ENCODE assay signal across 1 cellular context in the genomic region with DNA sequence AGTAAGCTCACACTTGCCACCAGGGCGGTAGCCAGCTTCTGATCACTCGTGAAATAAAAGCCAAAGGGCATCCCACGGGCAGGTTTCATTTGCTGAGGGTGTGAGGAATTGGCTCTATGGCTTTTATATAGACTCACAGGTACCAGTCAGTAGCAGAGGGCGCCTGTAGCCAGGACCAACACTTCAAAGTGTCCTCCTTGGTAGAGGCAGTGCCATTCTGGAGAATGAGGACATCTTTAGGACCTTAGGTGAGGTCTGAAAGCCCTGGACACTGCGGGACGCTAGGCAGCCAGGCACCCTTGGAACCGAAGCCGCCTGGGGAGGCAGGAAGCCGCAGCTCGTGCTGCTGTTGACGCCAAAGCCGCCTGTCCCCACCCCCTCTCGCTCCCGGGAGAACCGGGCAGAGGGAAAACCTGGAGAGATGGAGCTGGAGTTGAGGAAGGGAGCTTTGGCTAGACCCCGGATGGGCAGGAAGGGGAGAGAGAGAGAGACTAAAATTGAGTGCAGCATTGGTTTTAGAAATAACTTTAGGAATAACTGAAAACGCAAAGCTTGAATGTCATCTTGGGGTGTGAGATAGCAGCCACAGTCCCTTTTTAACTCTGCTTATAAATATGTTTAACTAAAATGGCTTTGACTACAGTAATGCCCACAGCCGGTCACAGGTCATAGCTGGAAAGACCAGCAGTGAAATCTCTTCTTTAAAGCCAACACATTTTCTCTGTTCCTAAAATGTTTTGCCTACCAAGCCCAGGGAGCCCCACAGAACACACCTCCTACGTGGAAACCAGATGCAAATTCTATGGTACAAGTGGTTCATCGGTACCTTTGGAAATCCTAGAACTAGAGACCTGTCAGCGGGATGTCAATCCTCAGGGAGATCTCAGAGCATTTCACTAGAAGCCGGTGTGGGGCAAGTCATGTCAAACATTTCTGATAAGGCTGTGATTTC.
TF ChIP-seq lines count a peak whose summit lies in the region.

No MANE protein-coding gene starts in this region.

TF ChIP-seq in K562, 482 proteins besides CTCF, POLR2A, EP300 and RAD21 (continued from another document and continues in another):
- TF ChIP-seq, protein P1, sequence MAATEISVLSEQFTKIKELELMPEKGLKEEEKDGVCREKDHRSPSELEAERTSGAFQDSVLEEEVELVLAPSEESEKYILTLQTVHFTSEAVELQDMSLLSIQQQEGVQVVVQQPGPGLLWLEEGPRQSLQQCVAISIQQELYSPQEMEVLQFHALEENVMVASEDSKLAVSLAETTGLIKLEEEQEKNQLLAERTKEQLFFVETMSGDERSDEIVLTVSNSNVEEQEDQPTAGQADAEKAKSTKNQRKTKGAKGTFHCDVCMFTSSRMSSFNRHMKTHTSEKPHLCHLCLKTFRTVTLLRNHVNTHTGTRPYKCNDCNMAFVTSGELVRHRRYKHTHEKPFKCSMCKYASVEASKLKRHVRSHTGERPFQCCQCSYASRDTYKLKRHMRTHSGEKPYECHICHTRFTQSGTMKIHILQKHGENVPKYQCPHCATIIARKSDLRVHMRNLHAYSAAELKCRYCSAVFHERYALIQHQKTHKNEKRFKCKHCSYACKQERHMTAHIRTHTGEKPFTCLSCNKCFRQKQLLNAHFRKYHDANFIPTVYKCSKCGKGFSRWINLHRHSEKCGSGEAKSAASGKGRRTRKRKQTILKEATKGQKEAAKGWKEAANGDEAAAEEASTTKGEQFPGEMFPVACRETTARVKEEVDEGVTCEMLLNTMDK (IDR thresholded peaks at IDR 0.05; ENCODE audit: borderline replicate concordance, insufficient read depth, low read depth, low read length, poor library complexity, severe bottlenecking) = no peak
- TF ChIP-seq ARID2 (IDR thresholded peaks at IDR 0.05) = no peak
- peak; percentile 76; the same call in 1 of the 2 replicates for TF ChIP-seq ZNF589 (CRISPR knock-in tag; IDR thresholded peaks at IDR 0.05; ENCODE audit: low read depth)
- TF ChIP-seq PTTG1 (tag; IDR thresholded peaks at IDR 0.05; ENCODE audit: low read depth) = no peak
- TF ChIP-seq CREB3L1 (IDR thresholded peaks at IDR 0.05; ENCODE audit: borderline replicate concordance, low read depth) = peak; percentile 55; the same call in 1 of the 2 replicates
- peak; percentile 79; the same call in 1 of the 2 replicates for TF ChIP-seq ZNF511 (CRISPR knock-in tag; IDR thresholded peaks at IDR 0.05)
- no peak for TF ChIP-seq TFAM (CRISPR knock-in tag; conservative IDR thresholded peaks at IDR 0.05)
- TF ChIP-seq, protein P2, sequence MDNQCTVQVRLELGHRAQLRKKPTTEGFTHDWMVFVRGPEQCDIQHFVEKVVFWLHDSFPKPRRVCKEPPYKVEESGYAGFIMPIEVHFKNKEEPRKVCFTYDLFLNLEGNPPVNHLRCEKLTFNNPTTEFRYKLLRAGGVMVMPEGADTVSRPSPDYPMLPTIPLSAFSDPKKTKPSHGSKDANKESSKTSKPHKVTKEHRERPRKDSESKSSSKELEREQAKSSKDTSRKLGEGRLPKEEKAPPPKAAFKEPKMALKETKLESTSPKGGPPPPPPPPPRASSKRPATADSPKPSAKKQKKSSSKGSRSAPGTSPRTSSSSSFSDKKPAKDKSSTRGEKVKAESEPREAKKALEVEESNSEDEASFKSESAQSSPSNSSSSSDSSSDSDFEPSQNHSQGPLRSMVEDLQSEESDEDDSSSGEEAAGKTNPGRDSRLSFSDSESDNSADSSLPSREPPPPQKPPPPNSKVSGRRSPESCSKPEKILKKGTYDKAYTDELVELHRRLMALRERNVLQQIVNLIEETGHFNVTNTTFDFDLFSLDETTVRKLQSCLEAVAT (IDR thresholded peaks at IDR 0.05) = peak in 1 of 2 experiments; percentile 55; a peak in 1 of 4 replicates
- no peak for TF ChIP-seq MYBL2 (IDR thresholded peaks at IDR 0.05; ENCODE audit: low read depth)
- TF ChIP-seq MYBL2 (CRISPR knock-in tag; IDR thresholded peaks at IDR 0.05; ENCODE audit: borderline replicate concordance) = no peak
- TF ChIP-seq, protein P3, sequence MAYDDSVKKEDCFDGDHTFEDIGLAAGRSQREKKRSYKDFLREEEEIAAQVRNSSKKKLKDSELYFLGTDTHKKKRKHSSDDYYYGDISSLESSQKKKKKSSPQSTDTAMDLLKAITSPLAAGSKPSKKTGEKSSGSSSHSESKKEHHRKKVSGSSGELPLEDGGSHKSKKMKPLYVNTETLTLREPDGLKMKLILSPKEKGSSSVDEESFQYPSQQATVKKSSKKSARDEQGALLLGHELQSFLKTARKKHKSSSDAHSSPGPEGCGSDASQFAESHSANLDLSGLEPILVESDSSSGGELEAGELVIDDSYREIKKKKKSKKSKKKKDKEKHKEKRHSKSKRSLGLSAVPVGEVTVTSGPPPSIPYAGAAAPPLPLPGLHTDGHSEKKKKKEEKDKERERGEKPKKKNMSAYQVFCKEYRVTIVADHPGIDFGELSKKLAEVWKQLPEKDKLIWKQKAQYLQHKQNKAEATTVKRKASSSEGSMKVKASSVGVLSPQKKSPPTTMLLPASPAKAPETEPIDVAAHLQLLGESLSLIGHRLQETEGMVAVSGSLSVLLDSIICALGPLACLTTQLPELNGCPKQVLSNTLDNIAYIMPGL (CRISPR knock-in tag; IDR thresholded peaks at IDR 0.05) = 0 out of 2 replicates have a peak, but pooled peaks have one; percentile 33
- TF ChIP-seq, protein P4, sequence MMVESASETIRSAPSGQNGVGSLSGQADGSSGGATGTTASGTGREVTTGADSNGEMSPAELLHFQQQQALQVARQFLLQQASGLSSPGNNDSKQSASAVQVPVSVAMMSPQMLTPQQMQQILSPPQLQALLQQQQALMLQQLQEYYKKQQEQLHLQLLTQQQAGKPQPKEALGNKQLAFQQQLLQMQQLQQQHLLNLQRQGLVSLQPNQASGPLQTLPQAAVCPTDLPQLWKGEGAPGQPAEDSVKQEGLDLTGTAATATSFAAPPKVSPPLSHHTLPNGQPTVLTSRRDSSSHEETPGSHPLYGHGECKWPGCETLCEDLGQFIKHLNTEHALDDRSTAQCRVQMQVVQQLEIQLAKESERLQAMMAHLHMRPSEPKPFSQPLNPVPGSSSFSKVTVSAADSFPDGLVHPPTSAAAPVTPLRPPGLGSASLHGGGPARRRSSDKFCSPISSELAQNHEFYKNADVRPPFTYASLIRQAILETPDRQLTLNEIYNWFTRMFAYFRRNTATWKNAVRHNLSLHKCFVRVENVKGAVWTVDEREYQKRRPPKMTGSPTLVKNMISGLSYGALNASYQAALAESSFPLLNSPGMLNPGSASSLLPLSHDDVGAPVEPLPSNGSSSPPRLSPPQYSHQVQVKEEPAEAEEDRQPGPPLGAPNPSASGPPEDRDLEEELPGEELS (CRISPR knock-in tag; IDR thresholded peaks at IDR 0.05; ENCODE audit: borderline replicate concordance) = peak; percentile 78; the same call in 1 of the 2 replicates
- TF ChIP-seq XRCC3 (IDR thresholded peaks at IDR 0.05) = no peak
- TF ChIP-seq, protein P5, sequence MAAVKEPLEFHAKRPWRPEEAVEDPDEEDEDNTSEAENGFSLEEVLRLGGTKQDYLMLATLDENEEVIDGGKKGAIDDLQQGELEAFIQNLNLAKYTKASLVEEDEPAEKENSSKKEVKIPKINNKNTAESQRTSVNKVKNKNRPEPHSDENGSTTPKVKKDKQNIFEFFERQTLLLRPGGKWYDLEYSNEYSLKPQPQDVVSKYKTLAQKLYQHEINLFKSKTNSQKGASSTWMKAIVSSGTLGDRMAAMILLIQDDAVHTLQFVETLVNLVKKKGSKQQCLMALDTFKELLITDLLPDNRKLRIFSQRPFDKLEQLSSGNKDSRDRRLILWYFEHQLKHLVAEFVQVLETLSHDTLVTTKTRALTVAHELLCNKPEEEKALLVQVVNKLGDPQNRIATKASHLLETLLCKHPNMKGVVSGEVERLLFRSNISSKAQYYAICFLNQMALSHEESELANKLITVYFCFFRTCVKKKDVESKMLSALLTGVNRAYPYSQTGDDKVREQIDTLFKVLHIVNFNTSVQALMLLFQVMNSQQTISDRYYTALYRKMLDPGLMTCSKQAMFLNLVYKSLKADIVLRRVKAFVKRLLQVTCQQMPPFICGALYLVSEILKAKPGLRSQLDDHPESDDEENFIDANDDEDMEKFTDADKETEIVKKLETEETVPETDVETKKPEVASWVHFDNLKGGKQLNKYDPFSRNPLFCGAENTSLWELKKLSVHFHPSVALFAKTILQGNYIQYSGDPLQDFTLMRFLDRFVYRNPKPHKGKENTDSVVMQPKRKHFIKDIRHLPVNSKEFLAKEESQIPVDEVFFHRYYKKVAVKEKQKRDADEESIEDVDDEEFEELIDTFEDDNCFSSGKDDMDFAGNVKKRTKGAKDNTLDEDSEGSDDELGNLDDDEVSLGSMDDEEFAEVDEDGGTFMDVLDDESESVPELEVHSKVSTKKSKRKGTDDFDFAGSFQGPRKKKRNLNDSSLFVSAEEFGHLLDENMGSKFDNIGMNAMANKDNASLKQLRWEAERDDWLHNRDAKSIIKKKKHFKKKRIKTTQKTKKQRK (IDR thresholded peaks at IDR 0.05; ENCODE audit: borderline replicate concordance, low read depth, low read length) = no peak
- no peak for TF ChIP-seq SAFB2 (IDR thresholded peaks at IDR 0.05; ENCODE audit: borderline replicate concordance, low read depth, low read length, severe bottlenecking)
- no peak for TF ChIP-seq ZNF778 (CRISPR knock-in tag; IDR thresholded peaks at IDR 0.05)
- TF ChIP-seq ZKSCAN1 (IDR thresholded peaks at IDR 0.05; ENCODE audit: low read depth, low read length) = peak; percentile 67; the same call in 1 of the 2 replicates
- TF ChIP-seq MXD1 (CRISPR knock-in tag; IDR thresholded peaks at IDR 0.05; ENCODE audit: borderline replicate concordance, poor library complexity, severe bottlenecking) = no peak
- no peak for TF ChIP-seq ZNF77 (CRISPR knock-in tag; IDR thresholded peaks at IDR 0.05)
- no peak for TF ChIP-seq ZNF232 (CRISPR knock-in tag; IDR thresholded peaks at IDR 0.05)
- no peak for TF ChIP-seq U2AF2 (optimal IDR thresholded peaks at IDR 0.05; ENCODE audit: low read depth, low read length)
- TF ChIP-seq ZNF717 (CRISPR knock-in tag; IDR thresholded peaks at IDR 0.05) = no peak
- no peak for TF ChIP-seq NFE2 (IDR thresholded peaks at IDR 0.05; ENCODE audit: low read depth)
- peak; percentile 61; the same call in 1 of the 2 replicates for TF ChIP-seq FOXM1 (IDR thresholded peaks at IDR 0.05; ENCODE audit: low read depth)
- no peak for TF ChIP-seq FOXM1 (CRISPR knock-in tag; IDR thresholded peaks at IDR 0.05; ENCODE audit: low read depth)
- TF ChIP-seq ZNF764 (CRISPR knock-in tag; IDR thresholded peaks at IDR 0.05; ENCODE audit: low read depth) = no peak
- TF ChIP-seq, protein P6, sequence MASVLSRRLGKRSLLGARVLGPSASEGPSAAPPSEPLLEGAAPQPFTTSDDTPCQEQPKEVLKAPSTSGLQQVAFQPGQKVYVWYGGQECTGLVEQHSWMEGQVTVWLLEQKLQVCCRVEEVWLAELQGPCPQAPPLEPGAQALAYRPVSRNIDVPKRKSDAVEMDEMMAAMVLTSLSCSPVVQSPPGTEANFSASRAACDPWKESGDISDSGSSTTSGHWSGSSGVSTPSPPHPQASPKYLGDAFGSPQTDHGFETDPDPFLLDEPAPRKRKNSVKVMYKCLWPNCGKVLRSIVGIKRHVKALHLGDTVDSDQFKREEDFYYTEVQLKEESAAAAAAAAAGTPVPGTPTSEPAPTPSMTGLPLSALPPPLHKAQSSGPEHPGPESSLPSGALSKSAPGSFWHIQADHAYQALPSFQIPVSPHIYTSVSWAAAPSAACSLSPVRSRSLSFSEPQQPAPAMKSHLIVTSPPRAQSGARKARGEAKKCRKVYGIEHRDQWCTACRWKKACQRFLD (CRISPR knock-in tag; IDR thresholded peaks at IDR 0.05) = peak; percentile 80
- TF ChIP-seq COPS2 (conservative IDR thresholded peaks at IDR 0.05) = no peak
- peak; percentile 22 for TF ChIP-seq POLR2B (IDR thresholded peaks at IDR 0.05; ENCODE audit: low read depth, partially characterized antibody)
- TF ChIP-seq PCBP2 (IDR thresholded peaks at IDR 0.05; ENCODE audit: low read depth, low read length, poor library complexity, severe bottlenecking) = no peak
- TF ChIP-seq HCFC1 (IDR thresholded peaks at IDR 0.05; ENCODE audit: low read depth, low read length) = peak; percentile 48; the same call in 1 of the 2 replicates
- peak; percentile 28; the same call in 1 of the 2 replicates for TF ChIP-seq KLF13 (tag; IDR thresholded peaks at IDR 0.05; ENCODE audit: borderline replicate concordance, low read depth)
- TF ChIP-seq CBX5 (IDR thresholded peaks at IDR 0.05; ENCODE audit: borderline replicate concordance, low read depth) = 0 out of 2 replicates have a peak, but pooled peaks have one; percentile 68
- TF ChIP-seq POLR2AphosphoS5 (IDR thresholded peaks at IDR 0.05; ENCODE audit: control insufficient read depth, insufficient read depth, low read depth, low read length) = no peak
- no peak for TF ChIP-seq CREBBP (IDR thresholded peaks at IDR 0.05; ENCODE audit: low read depth, low read length)
- TF ChIP-seq SRF (CRISPR knock-in tag; IDR thresholded peaks at IDR 0.05) = peak in 1 of 2 experiments; percentile 74; a peak in 2 of 4 replicates
- TF ChIP-seq ILK (tag; IDR thresholded peaks at IDR 0.05; ENCODE audit: borderline replicate concordance, low read depth) = no peak
- TF ChIP-seq, protein P7, sequence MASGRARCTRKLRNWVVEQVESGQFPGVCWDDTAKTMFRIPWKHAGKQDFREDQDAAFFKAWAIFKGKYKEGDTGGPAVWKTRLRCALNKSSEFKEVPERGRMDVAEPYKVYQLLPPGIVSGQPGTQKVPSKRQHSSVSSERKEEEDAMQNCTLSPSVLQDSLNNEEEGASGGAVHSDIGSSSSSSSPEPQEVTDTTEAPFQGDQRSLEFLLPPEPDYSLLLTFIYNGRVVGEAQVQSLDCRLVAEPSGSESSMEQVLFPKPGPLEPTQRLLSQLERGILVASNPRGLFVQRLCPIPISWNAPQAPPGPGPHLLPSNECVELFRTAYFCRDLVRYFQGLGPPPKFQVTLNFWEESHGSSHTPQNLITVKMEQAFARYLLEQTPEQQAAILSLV (tag; IDR thresholded peaks at IDR 0.05) = no peak
- TF ChIP-seq LARP7 (IDR thresholded peaks at IDR 0.05) = no peak
- no peak for TF ChIP-seq RBM15 (IDR thresholded peaks at IDR 0.05; ENCODE audit: insufficient read depth, low read length)
- no peak for TF ChIP-seq FOS (IDR thresholded peaks at IDR 0.05; ENCODE audit: extremely low read depth, insufficient read length)
- no peak for TF ChIP-seq SRSF3 (IDR thresholded peaks at IDR 0.05; ENCODE audit: insufficient read depth, low read length)
- no peak for TF ChIP-seq POLR2H (tag; IDR thresholded peaks at IDR 0.05; ENCODE audit: low read depth)
